In the genomic region with DNA sequence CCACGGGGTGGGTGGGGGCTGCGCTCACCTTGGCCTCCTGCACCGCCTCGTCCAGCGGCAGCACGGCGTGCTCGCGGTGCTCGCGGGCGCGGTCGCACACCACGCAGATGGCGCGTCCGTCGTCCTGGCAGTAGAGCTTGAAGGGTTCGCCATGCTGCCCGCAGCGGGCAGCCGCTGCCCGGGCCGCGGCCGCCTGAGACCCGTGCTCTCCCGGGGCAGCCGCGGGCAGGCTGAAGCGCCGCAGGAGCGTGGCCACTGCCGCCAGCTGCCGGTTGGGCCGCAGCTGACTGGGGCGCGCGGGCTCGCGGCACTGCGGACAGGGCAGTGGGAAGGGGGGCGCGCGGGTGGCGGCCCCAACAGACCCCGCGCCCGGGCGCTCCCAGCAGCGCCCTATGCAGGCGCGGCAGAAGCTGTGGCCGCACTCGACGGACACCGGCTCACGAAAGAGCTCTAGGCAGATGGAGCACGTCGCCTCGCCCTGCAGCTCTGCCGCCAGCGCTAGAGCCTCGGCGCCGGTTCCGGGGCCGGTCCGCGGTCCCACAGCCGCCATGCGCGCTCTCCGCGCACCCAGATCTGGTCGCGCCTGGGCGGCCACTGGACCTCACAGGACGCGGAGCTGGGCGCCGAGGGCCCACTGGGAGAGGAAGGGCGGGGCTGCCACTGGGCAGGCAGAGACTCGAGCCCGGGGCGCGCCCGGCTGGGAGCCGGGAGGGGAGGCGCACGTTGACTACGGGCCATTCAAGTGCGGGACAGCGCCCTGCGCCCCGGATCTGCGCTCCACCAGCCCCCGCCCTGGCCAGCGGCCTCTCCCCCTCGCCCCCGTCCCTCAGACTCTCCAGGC, we compare ENCODE assay signal across 8 cellular contexts. TPM values are rescaled to one million over a fixed set of nuclear protein-coding genes. Genes with fewer than 3 reads are reported as not detected.
A peak's percentile ranks its signal among the peaks of the same experiment; 100 is the strongest.
DNase-seq lines count a peak whose midpoint lies in the region; ATAC-seq and TF ChIP-seq lines count a peak whose summit lies in the region.

A gene (minus strand): TSS at position 636 of the 841 bp plus-strand sequence. CDS start 86 bp downstream, at position 550.

- ATAC-seq in esophagus mucosa (peak; percentile 71), HG02938 (IDR thresholded peaks at IDR 0.05; ENCODE audit: unreplicated experiment) (no peak), GM18517 (IDR thresholded peaks at IDR 0.05; ENCODE audit: unreplicated experiment) (no peak), GM21528 (IDR thresholded peaks at IDR 0.05; ENCODE audit: low FRiP score, unreplicated experiment) (no peak)

- peak within 1 kb of the TSS; percentile 23 for H3K4me3 ChIP-seq in SU-DHL-6 (ENCODE audit: insufficient read depth, low read length, poor library complexity, severe bottlenecking)

- H3K9me3 Mint-ChIP-seq in nephron: no peaks in the 10 kb centered on the region

- peaks cover 7% of the 10 kb centered on the region for H3F3A ChIP-seq in SU-DHL-6 (ENCODE audit: insufficient read depth)

- no peaks in the 10 kb centered on the region for H3K36me3 ChIP-seq in SU-DHL-6 (ENCODE audit: low read length)

- no peaks in the 10 kb centered on the region for H3K27me3 ChIP-seq in SU-DHL-6 (ENCODE audit: low read length)

- H3K4me2 ChIP-seq in SU-DHL-6 (ENCODE audit: low read depth, low read length, poor library complexity, severe bottlenecking): peak within 1 kb of the TSS; percentile 60

- H3K9ac ChIP-seq in SU-DHL-6 (ENCODE audit: low read length): no peak within 1 kb of the TSS

- peak within 1 kb of the TSS; percentile 87 to 89 (median 88) for H3K4me3 Mint-ChIP-seq in nephron

- no peak within 1 kb of the TSS for H3K27ac ChIP-seq in SU-DHL-6 (ENCODE audit: low read depth, low read length)

- peak; percentile 70 for DNase-seq in GM10266 (ENCODE audit: extremely low spot score)
- DNase-seq in stimulated activated naive CD4-positive, alpha-beta T cell treated with Interleukin-2 at 50 U/mL for 16 hours (lab: John Stamatoyannopoulos, UW): no peak

- H3K79me2 ChIP-seq in SU-DHL-6 (ENCODE audit: insufficient read depth, low read length): no peaks in the 10 kb centered on the region

- no peaks in the 10 kb centered on the region for H4K20me1 ChIP-seq in SU-DHL-6 (ENCODE audit: low read depth, low read length)

- H3K9me2 ChIP-seq in SU-DHL-6 (replicated peaks; ENCODE audit: insufficient read depth, low read length): no peaks in the 10 kb centered on the region

- no peak within 1 kb of the TSS for H2AFZ ChIP-seq in SU-DHL-6 (ENCODE audit: low read depth, low read length, severe bottlenecking)

- no peaks in the 10 kb centered on the region for H3K9me3 ChIP-seq in SU-DHL-6 (ENCODE audit: insufficient read depth, low read length)

- no peak for TF ChIP-seq CTCF in GM10266 (IDR thresholded peaks at IDR 0.05; ENCODE audit: control insufficient read depth, insufficient read depth, low read depth, missing control alignments)
- no peak for TF ChIP-seq CTCF in SU-DHL-6 (IDR thresholded peaks at IDR 0.05; ENCODE audit: insufficient read depth, low read length, poor library complexity, severe bottlenecking)
- TF ChIP-seq CTCF in nephron (IDR thresholded peaks at IDR 0.05; ENCODE audit: unreplicated experiment in 3 of 3): no peak

- no peaks in the 10 kb centered on the region for H3K36me3 Mint-ChIP-seq in nephron (ENCODE audit: low read depth)

- peaks cover 68% of the 10 kb centered on the region for H3K27me3 Mint-ChIP-seq in nephron (ENCODE audit: low read depth)

- peaks cover 19% of the 10 kb centered on the region for H3K4me1 Mint-ChIP-seq in nephron

- peak within 1 kb of the TSS in 2 of 3 experiments; percentile 5 to 39 for H3K27ac Mint-ChIP-seq in nephron

RNA-seq across cellular contexts. Expression of the gene that starts here (rescaled TPM):
- 36.9 TPM for total RNA-seq in esophagus mucosa
